24 cellular contexts compared by ENCODE assay signal in the genomic region with DNA sequence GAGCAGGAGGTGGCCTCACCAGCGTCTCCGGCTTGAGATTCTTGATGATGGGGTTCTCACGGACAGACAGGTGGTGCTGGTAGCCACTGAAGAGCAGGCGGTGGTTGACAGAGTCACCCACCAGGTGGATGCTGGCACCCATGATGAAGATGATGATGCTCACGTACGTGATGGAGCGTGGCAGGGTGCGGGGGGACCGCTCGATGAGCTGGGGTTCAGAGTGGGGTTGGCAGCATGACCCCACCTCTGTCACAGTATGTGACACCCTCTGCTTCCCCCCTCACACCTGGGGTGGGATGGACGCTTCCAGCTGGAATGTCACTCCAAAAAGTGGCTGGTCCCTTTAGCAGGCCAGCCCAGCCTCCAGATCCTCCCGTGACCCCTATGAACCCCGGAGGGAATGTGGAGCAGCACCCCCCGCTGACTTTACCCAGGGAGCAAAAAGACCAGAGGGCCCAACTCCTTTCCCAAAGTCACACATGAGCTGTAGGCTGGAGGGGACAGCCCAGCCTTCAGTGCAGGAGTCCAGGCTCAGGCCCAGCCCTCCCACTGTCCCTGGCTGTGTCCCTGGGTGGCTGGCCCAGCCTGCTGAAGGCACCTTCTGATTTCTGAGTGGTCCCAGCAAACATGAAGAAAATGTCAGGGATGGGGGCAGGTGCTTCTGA. TPM values are rescaled to one million over a fixed set of nuclear protein-coding genes. Genes with fewer than 3 reads are reported as not detected.
A peak's percentile ranks its signal among the peaks of the same experiment; 100 is the strongest.
DNase-seq lines count a peak whose midpoint lies in the region; ATAC-seq, FAIRE-seq and TF ChIP-seq lines count a peak whose summit lies in the region.
"Had no signal": no experiment of that assay in that cellular context is flagged by ENCODE, and none has a peak within 500 bp of the region (broad histone marks: within the 10 kb centered on the region; RNA-seq: fewer than 3 reads in every experiment).

No MANE protein-coding gene starts in this region.

- H3K9me3 Mint-ChIP-seq in Calu3 (ENCODE audit: low read depth, unreplicated experiment): no peaks in the 10 kb centered on the region
- H3K9me3 Mint-ChIP-seq: activated naive CD8-positive, alpha-beta T cell treated with anti-CD3 and anti-CD28 coated beads for 36 hours; activated T-helper 17 cell treated with anti-CD3 and anti-CD28 coated beads, Interleukin-2, amount 50 U/mL, for 72 hours; CD4-positive, alpha-beta T cell; central memory CD8-positive, alpha-beta T cell; neural crest cell; stimulated activated naive B cell treated with anti-CD40 and anti-IgM and Interleukin-4, amounts not matched to agents 10 μg/mL and 1 μg/mL and 100 μg/mL, for 72 hours had no signal

- no peak overlapping the region for H3K4me3 ChIP-seq in adrenal gland
- H3K4me3 ChIP-seq in mucosa of descending colon: no peak overlapping the region
- H3K4me3 ChIP-seq: GM23248 had no signal

- intact Hi-C loops in left cardiac atrium (cut with DNase I) (no loop called here), Right ventricle myocardium superior (cut with DNase I) (no loop called here), adrenal gland (cut with DNase I) (no loop called here), mucosa of descending colon (cut with DNase I, micrococcal nuclease) (no loop called here), Calu3 (cut with micrococcal nuclease; ENCODE audit: unreplicated experiment) (no loop called here)

- no peaks in the 10 kb centered on the region for H3K9me3 ChIP-seq in adrenal gland (replicated peaks in 1 of 3)
- H3K9me3 ChIP-seq in mucosa of descending colon: no peaks in the 10 kb centered on the region
- H3K9me3 ChIP-seq: vagina had no signal

- H3K4me1 Mint-ChIP-seq in Calu3 (ENCODE audit: low read depth, unreplicated experiment): no peaks in the 10 kb centered on the region
- H3K4me1 Mint-ChIP-seq: neural crest cell had no signal

- ATAC-seq in left cardiac atrium (no peak), Right ventricle myocardium superior (ENCODE audit: poor library complexity) (no peak), mucosa of descending colon (no peak)
- ATAC-seq: activated T-helper 17 cell treated with anti-CD3 and anti-CD28 coated beads, Interleukin-2, amount 50 U/mL, for 72 hours had no signal

- no peak for TF ChIP-seq POLR2A in adrenal gland (IDR thresholded peaks at IDR 0.05)

- DNase-seq in left cardiac atrium: peak; percentile 10
- DNase-seq in Right ventricle myocardium superior: no peak
- DNase-seq in adrenal gland: peak in 4 of 7 donors; percentile 11 to 48 (median 18)
- peak in 2 of 3 donors; percentile 25 to 28 for DNase-seq in mucosa of descending colon
- no peak for DNase-seq in urothelium cell line (ENCODE audit: low spot score)
- DNase-seq in HTR-8/SVneo (ENCODE audit: insufficient read length, low spot score): no peak
- no peak for DNase-seq in NCI-H748 treated with DMSO at 0.1 percent for 48 hours (lab: John Stamatoyannopoulos, UW)
- DNase-seq in Calu3: no peak
- DNase-seq: activated CD4-positive, alpha-beta T cell treated with anti-CD3 and anti-CD28 coated beads for 48 hours; activated naive CD8-positive, alpha-beta T cell treated with anti-CD3 and anti-CD28 coated beads for 36 hours; CD4-positive, alpha-beta T cell; GM23248; kidney; NCI-H146; NCI-H2107; stimulated activated CD4-positive, alpha-beta T cell treated with anti-CD3 and anti-CD28 coated beads, Interleukin-15, amount 100 ng/mL, for 24 hours; stimulated activated naive B cell treated with anti-CD40 and anti-IgM and Interleukin-4, amounts not matched to agents 10 μg/mL and 1 μg/mL and 100 μg/mL, for 72 hours; T-helper 17 cell had no signal

- no peaks in the 10 kb centered on the region for H3K36me3 Mint-ChIP-seq in Calu3 (ENCODE audit: insufficient read depth, unreplicated experiment)

- H3K27ac Mint-ChIP-seq in Calu3 (ENCODE audit: unreplicated experiment): no peak overlapping the region
- H3K27ac Mint-ChIP-seq: activated naive CD8-positive, alpha-beta T cell treated with anti-CD3 and anti-CD28 coated beads for 36 hours; activated T-helper 17 cell treated with anti-CD3 and anti-CD28 coated beads, Interleukin-2, amount 50 U/mL, for 72 hours; CD4-positive, alpha-beta T cell; stimulated activated naive B cell treated with anti-CD40 and anti-IgM and Interleukin-4, amounts not matched to agents 10 μg/mL and 1 μg/mL and 100 μg/mL, for 72 hours; T-helper 17 cell had no signal

- CTCF ChIA-PET in Calu3 (lab: Charles Lee): no interaction called here

- no peak overlapping the region for H3K4me3 Mint-ChIP-seq in Calu3 (ENCODE audit: low read depth, unreplicated experiment)
- H3K4me3 Mint-ChIP-seq: activated naive CD8-positive, alpha-beta T cell treated with anti-CD3 and anti-CD28 coated beads for 36 hours; activated T-helper 17 cell treated with anti-CD3 and anti-CD28 coated beads, Interleukin-2, amount 50 U/mL, for 72 hours; CD4-positive, alpha-beta T cell; central memory CD8-positive, alpha-beta T cell; neural crest cell; stimulated activated naive B cell treated with anti-CD40 and anti-IgM and Interleukin-4, amounts not matched to agents 10 μg/mL and 1 μg/mL and 100 μg/mL, for 72 hours; T-helper 17 cell had no signal

- 92 to 100% (median 94%) methylated on average over 3 to 14 of the region's 14 CpGs for WGBS in adrenal gland, 4 donors

- H3K27ac ChIP-seq in adrenal gland: no peak overlapping the region
- H3K27ac ChIP-seq: GM23248, vagina had no signal

- FAIRE-seq in urothelium cell line (lab: Jason Lieb, UNC) (peak; percentile 59), HTR-8/SVneo (lab: Jason Lieb, UNC) (no peak)
- FAIRE-seq: endothelial cell of umbilical vein, kidney had no signal

- no peaks in the 10 kb centered on the region for H3K27me3 ChIP-seq in adrenal gland
- H3K27me3 ChIP-seq: dorsolateral prefrontal cortex, vagina had no signal

- no TSS peak for BruUV-seq in Calu3 (replicated peaks; lab: Mats Ljungman, UMichigan)

- H3K4me1 ChIP-seq in adrenal gland (replicated peaks in 1 of 2) (no peaks in the 10 kb centered on the region), mucosa of descending colon (ENCODE audit: low read depth) (peaks cover 6% of the 10 kb centered on the region)

- TF ChIP-seq CTCF in adrenal gland (IDR thresholded peaks at IDR 0.05) (no peak), mucosa of descending colon (IDR thresholded peaks at IDR 0.05) (no peak), Calu3 (IDR thresholded peaks at IDR 0.05; ENCODE audit: unreplicated experiment) (no peak)

- H3K27me3 Mint-ChIP-seq in Calu3 (ENCODE audit: unreplicated experiment): no peaks in the 10 kb centered on the region
- H3K27me3 Mint-ChIP-seq: activated naive CD8-positive, alpha-beta T cell treated with anti-CD3 and anti-CD28 coated beads for 36 hours; activated T-helper 17 cell treated with anti-CD3 and anti-CD28 coated beads, Interleukin-2, amount 50 U/mL, for 72 hours; CD4-positive, alpha-beta T cell; central memory CD8-positive, alpha-beta T cell; stimulated activated naive B cell treated with anti-CD40 and anti-IgM and Interleukin-4, amounts not matched to agents 10 μg/mL and 1 μg/mL and 100 μg/mL, for 72 hours; T-helper 17 cell had no signal

- no peaks in the 10 kb centered on the region for H3K36me3 ChIP-seq in adrenal gland (replicated peaks in 1 of 2)
- no peaks in the 10 kb centered on the region for H3K36me3 ChIP-seq in mucosa of descending colon (ENCODE audit: low read depth)
- H3K36me3 ChIP-seq: vagina had no signal

RNA-seq across cellular contexts. Expression of gene CALML4, which starts 6.7 kb away (rescaled TPM):
- total RNA-seq in left cardiac atrium (1 to 10 TPM; 3.7 to 4.3 TPM), Right ventricle myocardium superior (0.97 TPM), adrenal gland (1 to 10 TPM; 3.3 to 8.4 (median 6.7) TPM), mucosa of descending colon (100 to 1,000 TPM in 1 of 3 donors, 10 to 100 TPM in 2; 50.8 to 122 (median 98.1) TPM), Calu3 (2022) (17.9 and 24.1 TPM in 2 replicates)
- 10 to 100 TPM in 2 of 3 donors, 1 to 10 TPM in 1; 8.6 to 25.1 (median 18.0) TPM for polyA plus RNA-seq in adrenal gland

RNA-seq across cellular contexts. Expression of gene CLN6, which starts 17.7 kb away (rescaled TPM):
- total RNA-seq in left cardiac atrium (10 to 100 TPM; 10.7 to 12.3 TPM), Right ventricle myocardium superior (6.9 TPM), adrenal gland (10 to 100 TPM; 15.3 to 36.6 (median 25.8) TPM), mucosa of descending colon (10 to 100 TPM; 20.1 to 39.2 (median 31.0) TPM), Calu3 (2022) (81.6 and 85.7 TPM in 2 replicates)
- 10 to 100 TPM; 22.8 to 33.0 (median 27.8) TPM for polyA plus RNA-seq in adrenal gland

Comparison
In these comparisons a context has a peak if more than half of its experiments do, and no peak if none do; other contexts are left out.
1. DNase-seq: peak in left cardiac atrium (single experiment), adrenal gland (4 of 7) and mucosa of descending colon (2 of 3); none in Right ventricle myocardium superior (single experiment), urothelium cell line (single experiment), HTR-8/SVneo (single experiment), NCI-H748 treated with DMSO at 0.1 percent for 48 hours (single experiment) and Calu3 (single experiment).